28 cellular contexts compared by ENCODE assay signal in genomic region chr20:49078310-49078709, GRCh38.
"Had no signal": no experiment of that assay in that cellular context is flagged by ENCODE, and none has a peak within 500 bp of the region (broad histone marks: within the 10 kb centered on the region; RNA-seq: fewer than 3 reads in every experiment).

No MANE protein-coding gene starts in this region.

- H3K27ac Mint-ChIP-seq: dendritic cell treated with granulocyte-macrophage colony-stimulating factor and Interleukin-4, amounts not matched to agents 40 ng/mL and 50 ng/mL, for 4 days; effector memory CD8-positive, alpha-beta T cell; endodermal cell; mesothelial cell of epicardium had no signal

- H3K4me1 ChIP-seq: esophagus squamous epithelium, gastrocnemius medialis, heart right ventricle, left lung, lower lobe of right lung had no signal

- H3K4me3 ChIP-seq: esophagus squamous epithelium, gastrocnemius medialis, heart right ventricle, left lung, lower lobe of right lung, mucosa of descending colon had no signal

- H3K4me1 Mint-ChIP-seq: endodermal cell, mesothelial cell of epicardium, naive B cell had no signal

- ATAC-seq: effector memory CD8-positive, alpha-beta T cell; esophagus mucosa; gastrocnemius medialis; heart right ventricle; left cardiac atrium; left lung; left ventricle myocardium superior; lower lobe of right lung; mucosa of descending colon had no signal

- H3K27me3 Mint-ChIP-seq: dendritic cell treated with granulocyte-macrophage colony-stimulating factor and Interleukin-4, amounts not matched to agents 40 ng/mL and 50 ng/mL, for 4 days; effector memory CD8-positive, alpha-beta T cell; naive B cell had no signal

- H3K27me3 ChIP-seq: esophagus squamous epithelium, gastrocnemius medialis, heart right ventricle, left lung had no signal

- H3K4me3 Mint-ChIP-seq: dendritic cell treated with granulocyte-macrophage colony-stimulating factor and Interleukin-4, amounts not matched to agents 40 ng/mL and 50 ng/mL, for 4 days; effector memory CD8-positive, alpha-beta T cell; endodermal cell; mesothelial cell of epicardium; naive B cell had no signal

- H3K27ac ChIP-seq: epithelial cell of prostate, esophagus squamous epithelium, gastrocnemius medialis, heart right ventricle, left lung, lower lobe of right lung had no signal

- H3K9me3 ChIP-seq: esophagus squamous epithelium, gastrocnemius medialis, heart right ventricle, left lung, lower lobe of right lung, mucosa of descending colon had no signal

- FAIRE-seq: colon, endometrium, islet of Langerhans, keratinocyte had no signal

- H3K9me3 Mint-ChIP-seq: dendritic cell treated with granulocyte-macrophage colony-stimulating factor and Interleukin-4, amounts not matched to agents 40 ng/mL and 50 ng/mL, for 4 days; effector memory CD8-positive, alpha-beta T cell; endodermal cell; mesothelial cell of epicardium; naive B cell had no signal

- DNase-seq: cortex of kidney; effector CD8-positive, alpha-beta T cell; effector memory CD8-positive, alpha-beta T cell; endodermal cell; erythroblast; esophagus squamous epithelium; foreskin fibroblast; foreskin melanocyte; gastrocnemius medialis; glutamatergic neuron; head of caudate nucleus; heart right ventricle; hippocampal formation; left cardiac atrium; left lung; left ventricle myocardium superior; lower lobe of right lung; mesenchymal stem cell; mucosa of descending colon; naive B cell had no signal
